1 cellular context compared by ENCODE assay signal in the genomic region with DNA sequence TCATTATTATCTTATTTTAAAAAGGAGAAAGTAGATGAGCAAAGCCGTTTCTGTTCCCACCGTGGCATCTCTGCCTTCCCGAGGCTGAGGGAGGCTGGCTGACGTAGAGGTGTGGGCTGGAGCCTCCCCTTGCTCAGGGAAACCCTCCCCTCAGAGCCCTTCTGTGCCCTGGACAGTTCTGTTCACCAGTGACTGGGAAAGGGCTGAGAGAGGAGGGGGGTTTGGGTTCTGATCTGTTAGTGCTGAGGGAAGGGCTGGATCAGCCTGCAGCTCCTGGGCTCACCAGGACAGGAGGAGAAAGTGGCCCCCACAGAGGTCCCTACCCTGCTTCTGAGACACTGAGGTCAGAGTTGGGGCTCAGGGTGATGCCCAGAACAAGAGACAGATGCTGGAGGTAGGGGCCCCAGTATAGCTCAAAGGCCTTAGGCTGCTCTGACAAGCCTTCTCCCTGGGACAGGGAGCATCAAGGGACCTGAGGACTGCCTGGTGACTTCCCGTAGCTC.
TF ChIP-seq lines count a peak whose summit lies in the region.

No MANE protein-coding gene starts in this region.

TF ChIP-seq in H1, 55 proteins besides CTCF, POLR2A, EP300 and RAD21:
- TF ChIP-seq CHD1 (IDR thresholded peaks at IDR 0.05; ENCODE audit: low read depth, low read length) (no peak), NANOG (IDR thresholded peaks at IDR 0.05; ENCODE audit: insufficient read depth, low read depth, low read length, poor library complexity, severe bottlenecking) (no peak), TCF12 (IDR thresholded peaks at IDR 0.05; ENCODE audit: low read depth, low read length) (no peak), SIRT6 (IDR thresholded peaks at IDR 0.05; ENCODE audit: low read length) (no peak), TAF1 (IDR thresholded peaks at IDR 0.05; ENCODE audit: low read depth, low read length) (no peak), EZH2 (IDR thresholded peaks at IDR 0.05; ENCODE audit: low read depth, low read length, severe bottlenecking) (no peak), TEAD4 (IDR thresholded peaks at IDR 0.05; ENCODE audit: low read depth, low read length) (no peak), CBX5 (IDR thresholded peaks at IDR 0.05; ENCODE audit: low read depth, low read length) (no peak), YY1 (IDR thresholded peaks at IDR 0.05; ENCODE audit: low read depth, low read length) (no peak), SIX5 (IDR thresholded peaks at IDR 0.05; ENCODE audit: low read depth, low read length) (no peak), SP2 (IDR thresholded peaks at IDR 0.05; ENCODE audit: low read length) (no peak), KDM5A (IDR thresholded peaks at IDR 0.05; ENCODE audit: low read length) (no peak), NRF1 (IDR thresholded peaks at IDR 0.05; ENCODE audit: low read depth, low read length) (no peak), ATF3 (IDR thresholded peaks at IDR 0.05; ENCODE audit: insufficient read depth, low read depth, low read length) (no peak), USF2 (IDR thresholded peaks at IDR 0.05; ENCODE audit: low read length) (no peak), EGR1 (IDR thresholded peaks at IDR 0.05; ENCODE audit: borderline replicate concordance, low read depth, low read length) (no peak)
